1 cellular context compared by ENCODE assay signal in genomic region chr22:49152930-49153770, GRCh38.
TF ChIP-seq lines count a peak whose summit lies in the region.

No MANE protein-coding gene starts in this region.

TF ChIP-seq in H1, 55 proteins besides CTCF, POLR2A, EP300 and RAD21:
- TF ChIP-seq BRCA1 (IDR thresholded peaks at IDR 0.05; ENCODE audit: low read depth, low read length) (no peak), MAFK (IDR thresholded peaks at IDR 0.05; ENCODE audit: low read depth, low read length) (no peak), JUN (IDR thresholded peaks at IDR 0.05; ENCODE audit: low read depth, low read length) (no peak), BACH1 (IDR thresholded peaks at IDR 0.05; ENCODE audit: low read length) (no peak), TBP (IDR thresholded peaks at IDR 0.05; ENCODE audit: low read depth, low read length) (no peak), KDM5A (IDR thresholded peaks at IDR 0.05; ENCODE audit: low read length) (no peak), KDM4A (IDR thresholded peaks at IDR 0.05; ENCODE audit: low read depth, low read length, severe bottlenecking) (no peak), MAX (IDR thresholded peaks at IDR 0.05) (no peak), GABPA (IDR thresholded peaks at IDR 0.05; ENCODE audit: borderline replicate concordance, insufficient read depth, low read length) (no peak), SIN3A (conservative IDR thresholded peaks at IDR 0.05 in 1 of 2, IDR thresholded peaks at IDR 0.05 in 1 of 2; ENCODE audit: low read depth in 1 of 2, low read length in 2 of 2) (no peak), CREB1 (IDR thresholded peaks at IDR 0.05) (no peak), CBX8 (IDR thresholded peaks at IDR 0.05; ENCODE audit: borderline replicate concordance, low read depth, low read length) (no peak), SAP30 (IDR thresholded peaks at IDR 0.05; ENCODE audit: insufficient read depth, insufficient replicate concordance, low read length) (no peak), POU5F1 (IDR thresholded peaks at IDR 0.05; ENCODE audit: low read depth, low read length) (no peak), HDAC2 (IDR thresholded peaks at IDR 0.05; ENCODE audit: borderline replicate concordance in 1 of 2, low read depth in 2 of 2, low read length in 2 of 2) (no peak)
